Comparison of ENCODE assay signal across 12 cellular contexts in the genomic region with DNA sequence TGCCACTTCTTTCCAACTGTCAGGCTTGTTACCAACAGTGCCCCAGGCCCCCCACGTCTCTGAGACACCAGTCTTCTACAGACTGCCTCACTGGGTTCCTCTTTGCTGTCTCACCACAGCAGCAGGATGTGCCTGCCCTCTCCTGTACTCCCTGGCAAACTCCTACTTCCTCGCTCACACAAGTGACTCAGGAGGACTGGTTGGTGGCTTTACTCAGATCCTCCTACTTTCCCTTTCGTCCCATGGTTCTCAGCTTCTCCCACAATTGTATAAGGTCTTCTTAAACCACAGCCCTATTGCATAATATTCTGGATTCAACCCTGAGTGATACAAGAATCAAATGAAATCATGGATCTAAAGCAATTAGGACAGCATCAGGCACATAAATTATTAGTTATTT.
A peak's percentile ranks its signal among the peaks of the same experiment; 100 is the strongest.
DNase-seq lines count a peak whose midpoint lies in the region; ATAC-seq and TF ChIP-seq lines count a peak whose summit lies in the region.
"Had no signal": no experiment of that assay in that cellular context is flagged by ENCODE, and none has a peak within 500 bp of the region (broad histone marks: within the 10 kb centered on the region; RNA-seq: fewer than 3 reads in every experiment).

No MANE protein-coding gene starts in this region.

- WGBS in heart right ventricle, 2 donors = 88 to 93% methylated on average over 3 of the region's 3 CpGs

- intact Hi-C loops in heart right ventricle (cut with DNase I) = no loop called here

- DNase-seq in stimulated activated CD4-positive, alpha-beta T cell treated with anti-CD3 and anti-CD28 coated beads, Interleukin-1b, Interleukin-23, amount 100 ng/mL, for 48 hours = peak; percentile 6
- no peak for DNase-seq in stimulated activated CD4-positive, alpha-beta T cell treated with anti-CD3 and anti-CD28 coated beads, Interleukin-4, amount 100 ng/mL, for 4 hours
- peak; percentile 73 for DNase-seq in UCSD-AML1 (lab: John Stamatoyannopoulos, UW; ENCODE audit: unreplicated experiment)
- no peak for DNase-seq in heart right ventricle
- DNase-seq in activated CD8-positive, alpha-beta memory T cell treated with anti-CD3 and anti-CD28 coated beads for 24 hours = no peak
- no peak for DNase-seq in HAP-1 (ENCODE audit: low spot score in 2 of 2)
- no peak for DNase-seq in COLO668 (lab: John Stamatoyannopoulos, UW; ENCODE audit: unreplicated experiment)
- DNase-seq in KG1 (lab: John Stamatoyannopoulos, UW) = no peak
- DNase-seq: activated effector memory CD4-positive, alpha-beta T cell treated with Interleukin-2 at 50 U/mL for 16 hours; NCI-H526; stimulated activated naive CD4-positive, alpha-beta T cell treated with Interleukin-2 at 50 U/mL for 16 hours had no signal

- H3K36me3 ChIP-seq in heart right ventricle (no peaks in the 10 kb centered on the region), HAP-1 (replicated peaks) (no peaks in the 10 kb centered on the region)

- no peaks in the 10 kb centered on the region for H3K9me3 ChIP-seq in heart right ventricle
- no peaks in the 10 kb centered on the region for H3K9me3 ChIP-seq in HAP-1

- TF ChIP-seq CTCF in heart right ventricle (IDR thresholded peaks at IDR 0.05) = peak in 1 of 9 donors; percentile 20

- in situ Hi-C loops in HAP-1 (cut with MboI; ENCODE audit: low sequenced_read_pairs) = no loop called here

- peak; percentile 34 to 79 (median 68) for ATAC-seq in heart right ventricle
- ATAC-seq: left colon had no signal

- H3K4me1 ChIP-seq in heart right ventricle = peaks cover 0 to 24% (median 0%) of the 10 kb centered on the region in 9 donors
- 0 out of 2 replicates have a peak, but pooled peaks cover 6% of the 10 kb centered on the region for H3K4me1 ChIP-seq in HAP-1

- no peaks in the 10 kb centered on the region for H3K27me3 ChIP-seq in heart right ventricle
- no peaks in the 10 kb centered on the region for H3K27me3 ChIP-seq in HAP-1 (ENCODE audit: low read depth)

- no peak overlapping the region for H3K4me3 ChIP-seq in heart right ventricle
- H3K4me3 ChIP-seq in HAP-1 = no peak overlapping the region

- H3K27ac ChIP-seq in heart right ventricle = peak overlapping the region in 1 of 10 donors; percentile 42

Comparison
In these comparisons a context has a peak if more than half of its experiments do, and no peak if none do; other contexts are left out.
1. DNase-seq: peak in stimulated activated CD4-positive, alpha-beta T cell treated with anti-CD3 and anti-CD28 coated beads, Interleukin-1b, Interleukin-23, amount 100 ng/mL, for 48 hours (single experiment) and UCSD-AML1 (single experiment); none in stimulated activated CD4-positive, alpha-beta T cell treated with anti-CD3 and anti-CD28 coated beads, Interleukin-4, amount 100 ng/mL, for 4 hours (0 of 2), heart right ventricle (0 of 2), activated CD8-positive, alpha-beta memory T cell treated with anti-CD3 and anti-CD28 coated beads for 24 hours (single experiment), HAP-1 (0 of 2), COLO668 (single experiment) and KG1 (single experiment).